Comparison of ENCODE assay signal across 20 cellular contexts in the genomic region with DNA sequence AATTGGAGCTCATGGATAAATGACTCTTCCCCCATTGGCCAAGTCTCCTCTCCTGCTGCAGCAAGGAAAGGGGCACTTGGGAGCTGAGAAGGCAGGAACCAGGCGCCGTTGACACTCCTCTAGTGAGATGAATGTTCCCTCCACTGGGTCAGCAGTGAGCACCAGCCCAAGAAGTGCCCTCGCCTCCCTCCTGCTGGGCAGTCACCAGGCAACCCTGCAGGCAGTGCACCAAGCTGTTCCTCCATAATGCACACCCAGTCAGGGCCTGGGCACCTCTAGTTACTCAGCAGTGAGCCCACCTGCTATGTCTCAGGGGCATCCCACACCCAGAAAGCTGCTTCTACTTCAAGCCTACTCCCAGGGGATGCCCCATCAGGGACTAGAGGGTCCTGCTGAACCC.
DNase-seq lines count a peak whose midpoint lies in the region; ATAC-seq and TF ChIP-seq lines count a peak whose summit lies in the region.
"Had no signal": no experiment of that assay in that cellular context is flagged by ENCODE, and none has a peak within 500 bp of the region (broad histone marks: within the 10 kb centered on the region; RNA-seq: fewer than 3 reads in every experiment).

No MANE protein-coding gene starts in this region.

- no peak overlapping the region for H3K27ac Mint-ChIP-seq in T-helper 17 cell
- H3K27ac Mint-ChIP-seq in CD4-positive, alpha-beta T cell: no peak overlapping the region
- H3K27ac Mint-ChIP-seq: activated CD4-positive, alpha-beta memory T cell treated with anti-CD3 and anti-CD28 coated beads, Interleukin-2, amount 10 ng/mL, durations not matched to agents 7 days and 5 days; CD4-positive, CD25-positive, alpha-beta regulatory T cell; WTC11 had no signal

- WGBS in gastroesophageal sphincter (ENCODE audit: low coverage in 1 of 2), 2 donors: no CpG with 5 or more reads among the region's 3 CpGs

- no peaks in the 10 kb centered on the region for H3K9me3 ChIP-seq in Karpas-422 (ENCODE audit: low read length)
- H3K9me3 ChIP-seq in gastroesophageal sphincter: no peaks in the 10 kb centered on the region
- no peaks in the 10 kb centered on the region for H3K9me3 ChIP-seq in gastrocnemius medialis
- H3K9me3 ChIP-seq in T-helper 17 cell (ENCODE audit: control insufficient read depth, low read length, poor library complexity, severe bottlenecking): no peaks in the 10 kb centered on the region
- no peaks in the 10 kb centered on the region for H3K9me3 ChIP-seq in CD4-positive, alpha-beta T cell (ENCODE audit: control insufficient read depth, low read length)
- H3K9me3 ChIP-seq: SK-N-SH had no signal

- DNase-seq in Karpas-422 (no peak), gastrocnemius medialis (no peak), NCI-H2227 (lab: John Stamatoyannopoulos, UW; ENCODE audit: unreplicated experiment) (no peak), T-helper 17 cell (no peak)
- DNase-seq in CD4-positive, alpha-beta T cell: no peak
- DNase-seq: activated CD4-positive, alpha-beta memory T cell treated with anti-CD3 and anti-CD28 coated beads, Interleukin-2, amount 10 ng/mL, durations not matched to agents 7 days and 5 days; CD4-positive, CD25-positive, alpha-beta regulatory T cell; DMS53; GOT3; NCI-H1930; NCI-H510A; RPMI8226; SK-N-SH had no signal

- TF ChIP-seq POLR2A in gastroesophageal sphincter (IDR thresholded peaks at IDR 0.05): no peak
- TF ChIP-seq POLR2A in gastrocnemius medialis (IDR thresholded peaks at IDR 0.05): no peak

- H2AFZ ChIP-seq in Karpas-422 (ENCODE audit: low read length): no peak overlapping the region

- peak overlapping the region; percentile 16; the same call in 1 of the 2 replicates for H3K9ac ChIP-seq in Karpas-422 (ENCODE audit: low read length)
- H3K9ac ChIP-seq: SK-N-SH had no signal

- H3K36me3 ChIP-seq in Karpas-422 (ENCODE audit: insufficient read depth, low read length) (no peaks in the 10 kb centered on the region), gastroesophageal sphincter (no peaks in the 10 kb centered on the region), gastrocnemius medialis (no peaks in the 10 kb centered on the region)

- no peaks in the 10 kb centered on the region for H3K79me2 ChIP-seq in Karpas-422 (ENCODE audit: low read length)

- CTCF ChIA-PET in CD4-positive, alpha-beta T cell (lab: Charles Lee): no interaction called here

- H3K4me3 Mint-ChIP-seq in T-helper 17 cell: no peak overlapping the region
- H3K4me3 Mint-ChIP-seq in CD4-positive, alpha-beta T cell: no peak overlapping the region
- H3K4me3 Mint-ChIP-seq: activated CD4-positive, alpha-beta memory T cell treated with anti-CD3 and anti-CD28 coated beads, Interleukin-2, amount 10 ng/mL, durations not matched to agents 7 days and 5 days; CD4-positive, CD25-positive, alpha-beta regulatory T cell; central memory CD8-positive, alpha-beta T cell; neural crest cell; WTC11 had no signal

- H3K9me3 Mint-ChIP-seq in CD4-positive, alpha-beta T cell: no peaks in the 10 kb centered on the region
- H3K9me3 Mint-ChIP-seq: activated CD4-positive, alpha-beta memory T cell treated with anti-CD3 and anti-CD28 coated beads, Interleukin-2, amount 10 ng/mL, durations not matched to agents 7 days and 5 days; central memory CD8-positive, alpha-beta T cell; neural crest cell; WTC11 had no signal

- intact Hi-C loops in gastrocnemius medialis (cut with DNase I; ENCODE audit: low total_unique reads): no loop called here
- intact Hi-C loops in CD4-positive, alpha-beta T cell (cut with DNase I, micrococcal nuclease): no loop called here

- peaks cover 33% of the 10 kb centered on the region for H3K27me3 Mint-ChIP-seq in T-helper 17 cell
- H3K27me3 Mint-ChIP-seq in CD4-positive, alpha-beta T cell: peaks cover 7% of the 10 kb centered on the region
- H3K27me3 Mint-ChIP-seq: CD4-positive, CD25-positive, alpha-beta regulatory T cell; central memory CD8-positive, alpha-beta T cell had no signal

- TF ChIP-seq EP300 in gastroesophageal sphincter (IDR thresholded peaks at IDR 0.05): no peak

- peak overlapping the region; percentile 73 for H3K27ac ChIP-seq in 22Rv1
- no peak overlapping the region for H3K27ac ChIP-seq in Karpas-422 (ENCODE audit: low read length)
- peak overlapping the region in 3 of 4 donors; percentile 74 to 87 (median 87) for H3K27ac ChIP-seq in gastroesophageal sphincter
- peak overlapping the region; percentile 80 to 86 (median 84) for H3K27ac ChIP-seq in gastrocnemius medialis
- no peak overlapping the region for H3K27ac ChIP-seq in CD4-positive, alpha-beta T cell (ENCODE audit: low read depth, low read length)

- H3K4me2 ChIP-seq in Karpas-422 (ENCODE audit: low read depth, low read length, poor library complexity, severe bottlenecking): peak overlapping the region; percentile 20
- H3K4me2 ChIP-seq: SK-N-SH had no signal

- no peak for TF ChIP-seq CTCF in 22Rv1 (IDR thresholded peaks at IDR 0.05)
- TF ChIP-seq CTCF in gastroesophageal sphincter (IDR thresholded peaks at IDR 0.05): peak in 1 of 4 experiments; percentile 4
- no peak for TF ChIP-seq CTCF in gastrocnemius medialis (IDR thresholded peaks at IDR 0.05 in 4 of 5, conservative IDR thresholded peaks at IDR 0.05 in 1 of 5)
- no peak for TF ChIP-seq CTCF in CD4-positive, alpha-beta T cell (IDR thresholded peaks at IDR 0.05)

- no peaks in the 10 kb centered on the region for H3K4me1 Mint-ChIP-seq in T-helper 17 cell
- no peaks in the 10 kb centered on the region for H3K4me1 Mint-ChIP-seq in CD4-positive, alpha-beta T cell (ENCODE audit: low read depth)
- H3K4me1 Mint-ChIP-seq: central memory CD8-positive, alpha-beta T cell; WTC11 had no signal

- H3K4me1 ChIP-seq in Karpas-422 (ENCODE audit: low read length): peaks cover 57% of the 10 kb centered on the region
- peaks cover 7 to 80% (median 16%) of the 10 kb centered on the region in 3 donors for H3K4me1 ChIP-seq in gastroesophageal sphincter
- H3K4me1 ChIP-seq in gastrocnemius medialis: peaks cover 64 to 65% of the 10 kb centered on the region in 2 donors

- no peaks in the 10 kb centered on the region for H3K27me3 ChIP-seq in Karpas-422 (ENCODE audit: low read length)
- H3K27me3 ChIP-seq in gastroesophageal sphincter: no peaks in the 10 kb centered on the region
- no peaks in the 10 kb centered on the region for H3K27me3 ChIP-seq in gastrocnemius medialis
- no peaks in the 10 kb centered on the region for H3K27me3 ChIP-seq in CD4-positive, alpha-beta T cell (ENCODE audit: control insufficient read depth, insufficient read depth, low read length)

- ATAC-seq in gastroesophageal sphincter: no peak
- ATAC-seq in gastrocnemius medialis: no peak
- no peak for ATAC-seq in T-helper 17 cell
- no peak for ATAC-seq in CD4-positive, alpha-beta T cell (ENCODE audit: poor library complexity)
- no peak for ATAC-seq in HG02852 (IDR thresholded peaks at IDR 0.05; ENCODE audit: unreplicated experiment)
- ATAC-seq: K562, WTC11 had no signal

- H3K4me3 ChIP-seq in Karpas-422 (ENCODE audit: low read length) (no peak overlapping the region), gastroesophageal sphincter (no peak overlapping the region), gastrocnemius medialis (no peak overlapping the region)
- H3K4me3 ChIP-seq: K562 had no signal

- POLR2A ChIA-PET in CD4-positive, alpha-beta T cell (lab: Charles Lee): no interaction called here

- no peaks in the 10 kb centered on the region for H3K36me3 Mint-ChIP-seq in T-helper 17 cell (ENCODE audit: low read depth)
- no peaks in the 10 kb centered on the region for H3K36me3 Mint-ChIP-seq in CD4-positive, alpha-beta T cell (ENCODE audit: low read depth)
- H3K36me3 Mint-ChIP-seq: CD4-positive, CD25-positive, alpha-beta regulatory T cell; WTC11 had no signal

- H3K9me2 ChIP-seq in Karpas-422 (replicated peaks; ENCODE audit: insufficient read depth, low read length): no peaks in the 10 kb centered on the region
- H3K9me2 ChIP-seq: SK-N-SH had no signal

- in situ Hi-C loops in gastrocnemius medialis (cut with MboI; ENCODE audit: low sequenced_read_pairs in 4 of 4): no loop called here

- H4K20me1 ChIP-seq in Karpas-422 (ENCODE audit: insufficient read depth, low read depth, low read length): no peaks in the 10 kb centered on the region

Comparison
In these comparisons a context has a peak if more than half of its experiments do, and no peak if none do; other contexts are left out.
1. H3K27ac ChIP-seq: peak in 22Rv1 (single experiment), gastroesophageal sphincter (3 of 4) and gastrocnemius medialis (4 of 4); none in Karpas-422 (single experiment) and CD4-positive, alpha-beta T cell (single experiment).